In the genomic region with DNA sequence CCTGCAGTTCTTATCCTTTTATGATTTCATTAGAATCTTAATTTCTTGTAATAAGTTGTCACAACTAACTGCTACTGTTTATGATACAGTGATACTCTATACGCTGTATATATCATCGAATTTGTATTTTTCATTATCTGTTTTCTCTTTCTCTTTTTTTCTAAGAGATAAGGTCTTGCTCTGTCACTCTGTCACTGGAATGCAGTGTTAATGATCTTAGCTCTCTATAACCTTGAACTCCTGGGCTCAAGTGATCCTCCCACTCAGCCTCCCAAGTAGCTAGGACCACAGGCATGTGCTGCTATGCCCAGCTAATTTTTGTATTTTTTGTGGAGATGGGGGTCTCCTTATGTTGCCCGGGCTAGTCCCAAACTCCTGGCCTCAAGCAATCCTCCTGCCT, we compare ENCODE assay signal across 1 cellular context.
TF ChIP-seq lines count a peak whose summit lies in the region.

No MANE protein-coding gene starts in this region.

TF ChIP-seq in K562, 482 proteins besides CTCF, POLR2A, EP300 and RAD21 (continues in another document):
- TF ChIP-seq BRF1 (IDR thresholded peaks at IDR 0.05; ENCODE audit: borderline replicate concordance, extremely low read depth, insufficient read length) (no peak), ATF7 (IDR thresholded peaks at IDR 0.05) (no peak), TEAD4 (IDR thresholded peaks at IDR 0.05; ENCODE audit: low read length) (peak; percentile 35; the same call in 1 of the 2 replicates), TEAD4 (CRISPR knock-in tag; IDR thresholded peaks at IDR 0.05; ENCODE audit: borderline replicate concordance) (no peak), ZNF384 (IDR thresholded peaks at IDR 0.05; ENCODE audit: low read depth, low read length) (peak; percentile 63), SMARCA5 (IDR thresholded peaks at IDR 0.05) (no peak; the same call in 1 of the 2 replicates), CBX8 (IDR thresholded peaks at IDR 0.05; ENCODE audit: borderline replicate concordance, extremely low read depth, low read depth, low read length, poor library complexity, severe bottlenecking) (no peak), SRSF1 (IDR thresholded peaks at IDR 0.05; ENCODE audit: low read depth, low read length) (no peak), HNRNPK (IDR thresholded peaks at IDR 0.05; ENCODE audit: low read depth, low read length, poor library complexity, severe bottlenecking) (no peak), FOXK1 (CRISPR knock-in tag; IDR thresholded peaks at IDR 0.05; ENCODE audit: borderline replicate concordance) (no peak), HDAC3 (IDR thresholded peaks at IDR 0.05; ENCODE audit: borderline replicate concordance, partially characterized antibody) (no peak), SREBF2 (CRISPR knock-in tag; IDR thresholded peaks at IDR 0.05) (no peak), GTF2F1 (IDR thresholded peaks at IDR 0.05; ENCODE audit: low read depth, low read length) (no peak), ADNP (tag; IDR thresholded peaks at IDR 0.05) (peak; percentile 41; the same call in 1 of the 2 replicates), HDAC8 (tag; IDR thresholded peaks at IDR 0.05) (no peak), DIDO1 (tag; IDR thresholded peaks at IDR 0.05; ENCODE audit: low read depth) (no peak), ZFX (CRISPR knock-in tag; IDR thresholded peaks at IDR 0.05) (no peak), MAZ (CRISPR knock-in tag; conservative IDR thresholded peaks at IDR 0.05 in 1 of 2, IDR thresholded peaks at IDR 0.05 in 1 of 2) (no peak), NFE2 (IDR thresholded peaks at IDR 0.05; ENCODE audit: low read depth) (peak; percentile 51), ZSCAN32 (CRISPR knock-in tag; IDR thresholded peaks at IDR 0.05) (no peak), L3MBTL2 (IDR thresholded peaks at IDR 0.05) (peak; percentile 31; the same call in 1 of the 2 replicates), JUND (IDR thresholded peaks at IDR 0.05; ENCODE audit: borderline replicate concordance, low read depth, low read length) (no peak), JUND (tag; IDR thresholded peaks at IDR 0.05; ENCODE audit: borderline replicate concordance, low read depth, low read length) (no peak), ZC3H8 (IDR thresholded peaks at IDR 0.05) (no peak), ZNF24 (IDR thresholded peaks at IDR 0.05) (no peak), TEAD1 (CRISPR knock-in tag; IDR thresholded peaks at IDR 0.05) (peak in 1 of 2 experiments; percentile 74; a peak in 2 of 4 replicates), RFX5 (IDR thresholded peaks at IDR 0.05; ENCODE audit: low read depth, low read length) (no peak)
- TF ChIP-seq, protein P1, sequence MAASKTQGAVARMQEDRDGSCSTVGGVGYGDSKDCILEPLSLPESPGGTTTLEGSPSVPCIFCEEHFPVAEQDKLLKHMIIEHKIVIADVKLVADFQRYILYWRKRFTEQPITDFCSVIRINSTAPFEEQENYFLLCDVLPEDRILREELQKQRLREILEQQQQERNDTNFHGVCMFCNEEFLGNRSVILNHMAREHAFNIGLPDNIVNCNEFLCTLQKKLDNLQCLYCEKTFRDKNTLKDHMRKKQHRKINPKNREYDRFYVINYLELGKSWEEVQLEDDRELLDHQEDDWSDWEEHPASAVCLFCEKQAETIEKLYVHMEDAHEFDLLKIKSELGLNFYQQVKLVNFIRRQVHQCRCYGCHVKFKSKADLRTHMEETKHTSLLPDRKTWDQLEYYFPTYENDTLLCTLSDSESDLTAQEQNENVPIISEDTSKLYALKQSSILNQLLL (CRISPR knock-in tag; IDR thresholded peaks at IDR 0.05; ENCODE audit: borderline replicate concordance), result no peak
- TF ChIP-seq, protein P2, sequence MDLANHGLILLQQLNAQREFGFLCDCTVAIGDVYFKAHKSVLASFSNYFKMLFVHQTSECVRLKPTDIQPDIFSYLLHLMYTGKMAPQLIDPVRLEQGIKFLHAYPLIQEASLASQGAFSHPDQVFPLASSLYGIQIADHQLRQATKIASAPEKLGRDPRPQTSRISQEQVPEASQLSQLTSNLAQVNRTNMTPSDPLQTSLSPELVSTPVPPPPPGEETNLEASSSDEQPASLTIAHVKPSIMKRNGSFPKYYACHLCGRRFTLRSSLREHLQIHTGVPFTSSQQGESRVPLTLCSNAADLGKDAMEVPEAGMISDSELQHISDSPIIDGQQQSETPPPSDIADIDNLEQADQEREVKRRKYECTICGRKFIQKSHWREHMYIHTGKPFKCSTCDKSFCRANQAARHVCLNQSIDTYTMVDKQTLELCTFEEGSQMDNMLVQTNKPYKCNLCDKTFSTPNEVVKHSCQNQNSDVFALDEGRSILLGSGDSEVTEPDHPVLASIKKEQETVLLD (IDR thresholded peaks at IDR 0.05), result no peak
- TF ChIP-seq, protein P3, sequence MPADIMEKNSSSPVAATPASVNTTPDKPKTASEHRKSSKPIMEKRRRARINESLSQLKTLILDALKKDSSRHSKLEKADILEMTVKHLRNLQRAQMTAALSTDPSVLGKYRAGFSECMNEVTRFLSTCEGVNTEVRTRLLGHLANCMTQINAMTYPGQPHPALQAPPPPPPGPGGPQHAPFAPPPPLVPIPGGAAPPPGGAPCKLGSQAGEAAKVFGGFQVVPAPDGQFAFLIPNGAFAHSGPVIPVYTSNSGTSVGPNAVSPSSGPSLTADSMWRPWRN (IDR thresholded peaks at IDR 0.05; ENCODE audit: low read depth), result no peak
- TF ChIP-seq, protein P4, sequence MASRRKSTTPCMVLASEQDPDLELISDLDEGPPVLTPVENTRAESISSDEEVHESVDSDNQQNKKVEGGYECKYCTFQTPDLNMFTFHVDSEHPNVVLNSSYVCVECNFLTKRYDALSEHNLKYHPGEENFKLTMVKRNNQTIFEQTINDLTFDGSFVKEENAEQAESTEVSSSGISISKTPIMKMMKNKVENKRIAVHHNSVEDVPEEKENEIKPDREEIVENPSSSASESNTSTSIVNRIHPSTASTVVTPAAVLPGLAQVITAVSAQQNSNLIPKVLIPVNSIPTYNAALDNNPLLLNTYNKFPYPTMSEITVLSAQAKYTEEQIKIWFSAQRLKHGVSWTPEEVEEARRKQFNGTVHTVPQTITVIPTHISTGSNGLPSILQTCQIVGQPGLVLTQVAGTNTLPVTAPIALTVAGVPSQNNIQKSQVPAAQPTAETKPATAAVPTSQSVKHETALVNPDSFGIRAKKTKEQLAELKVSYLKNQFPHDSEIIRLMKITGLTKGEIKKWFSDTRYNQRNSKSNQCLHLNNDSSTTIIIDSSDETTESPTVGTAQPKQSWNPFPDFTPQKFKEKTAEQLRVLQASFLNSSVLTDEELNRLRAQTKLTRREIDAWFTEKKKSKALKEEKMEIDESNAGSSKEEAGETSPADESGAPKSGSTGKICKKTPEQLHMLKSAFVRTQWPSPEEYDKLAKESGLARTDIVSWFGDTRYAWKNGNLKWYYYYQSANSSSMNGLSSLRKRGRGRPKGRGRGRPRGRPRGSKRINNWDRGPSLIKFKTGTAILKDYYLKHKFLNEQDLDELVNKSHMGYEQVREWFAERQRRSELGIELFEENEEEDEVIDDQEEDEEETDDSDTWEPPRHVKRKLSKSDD (conservative IDR thresholded peaks at IDR 0.05; ENCODE audit: low read length), result no peak
- TF ChIP-seq, protein P5, sequence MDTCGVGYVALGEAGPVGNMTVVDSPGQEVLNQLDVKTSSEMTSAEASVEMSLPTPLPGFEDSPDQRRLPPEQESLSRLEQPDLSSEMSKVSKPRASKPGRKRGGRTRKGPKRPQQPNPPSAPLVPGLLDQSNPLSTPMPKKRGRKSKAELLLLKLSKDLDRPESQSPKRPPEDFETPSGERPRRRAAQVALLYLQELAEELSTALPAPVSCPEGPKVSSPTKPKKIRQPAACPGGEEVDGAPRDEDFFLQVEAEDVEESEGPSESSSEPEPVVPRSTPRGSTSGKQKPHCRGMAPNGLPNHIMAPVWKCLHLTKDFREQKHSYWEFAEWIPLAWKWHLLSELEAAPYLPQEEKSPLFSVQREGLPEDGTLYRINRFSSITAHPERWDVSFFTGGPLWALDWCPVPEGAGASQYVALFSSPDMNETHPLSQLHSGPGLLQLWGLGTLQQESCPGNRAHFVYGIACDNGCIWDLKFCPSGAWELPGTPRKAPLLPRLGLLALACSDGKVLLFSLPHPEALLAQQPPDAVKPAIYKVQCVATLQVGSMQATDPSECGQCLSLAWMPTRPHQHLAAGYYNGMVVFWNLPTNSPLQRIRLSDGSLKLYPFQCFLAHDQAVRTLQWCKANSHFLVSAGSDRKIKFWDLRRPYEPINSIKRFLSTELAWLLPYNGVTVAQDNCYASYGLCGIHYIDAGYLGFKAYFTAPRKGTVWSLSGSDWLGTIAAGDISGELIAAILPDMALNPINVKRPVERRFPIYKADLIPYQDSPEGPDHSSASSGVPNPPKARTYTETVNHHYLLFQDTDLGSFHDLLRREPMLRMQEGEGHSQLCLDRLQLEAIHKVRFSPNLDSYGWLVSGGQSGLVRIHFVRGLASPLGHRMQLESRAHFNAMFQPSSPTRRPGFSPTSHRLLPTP (IDR thresholded peaks at IDR 0.05; ENCODE audit: borderline replicate concordance, extremely low read depth, insufficient read length), result no peak
- TF ChIP-seq, protein P6, sequence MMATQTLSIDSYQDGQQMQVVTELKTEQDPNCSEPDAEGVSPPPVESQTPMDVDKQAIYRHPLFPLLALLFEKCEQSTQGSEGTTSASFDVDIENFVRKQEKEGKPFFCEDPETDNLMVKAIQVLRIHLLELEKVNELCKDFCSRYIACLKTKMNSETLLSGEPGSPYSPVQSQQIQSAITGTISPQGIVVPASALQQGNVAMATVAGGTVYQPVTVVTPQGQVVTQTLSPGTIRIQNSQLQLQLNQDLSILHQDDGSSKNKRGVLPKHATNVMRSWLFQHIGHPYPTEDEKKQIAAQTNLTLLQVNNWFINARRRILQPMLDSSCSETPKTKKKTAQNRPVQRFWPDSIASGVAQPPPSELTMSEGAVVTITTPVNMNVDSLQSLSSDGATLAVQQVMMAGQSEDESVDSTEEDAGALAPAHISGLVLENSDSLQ (IDR thresholded peaks at IDR 0.05), result peak; percentile 75
- TF ChIP-seq, protein P7, sequence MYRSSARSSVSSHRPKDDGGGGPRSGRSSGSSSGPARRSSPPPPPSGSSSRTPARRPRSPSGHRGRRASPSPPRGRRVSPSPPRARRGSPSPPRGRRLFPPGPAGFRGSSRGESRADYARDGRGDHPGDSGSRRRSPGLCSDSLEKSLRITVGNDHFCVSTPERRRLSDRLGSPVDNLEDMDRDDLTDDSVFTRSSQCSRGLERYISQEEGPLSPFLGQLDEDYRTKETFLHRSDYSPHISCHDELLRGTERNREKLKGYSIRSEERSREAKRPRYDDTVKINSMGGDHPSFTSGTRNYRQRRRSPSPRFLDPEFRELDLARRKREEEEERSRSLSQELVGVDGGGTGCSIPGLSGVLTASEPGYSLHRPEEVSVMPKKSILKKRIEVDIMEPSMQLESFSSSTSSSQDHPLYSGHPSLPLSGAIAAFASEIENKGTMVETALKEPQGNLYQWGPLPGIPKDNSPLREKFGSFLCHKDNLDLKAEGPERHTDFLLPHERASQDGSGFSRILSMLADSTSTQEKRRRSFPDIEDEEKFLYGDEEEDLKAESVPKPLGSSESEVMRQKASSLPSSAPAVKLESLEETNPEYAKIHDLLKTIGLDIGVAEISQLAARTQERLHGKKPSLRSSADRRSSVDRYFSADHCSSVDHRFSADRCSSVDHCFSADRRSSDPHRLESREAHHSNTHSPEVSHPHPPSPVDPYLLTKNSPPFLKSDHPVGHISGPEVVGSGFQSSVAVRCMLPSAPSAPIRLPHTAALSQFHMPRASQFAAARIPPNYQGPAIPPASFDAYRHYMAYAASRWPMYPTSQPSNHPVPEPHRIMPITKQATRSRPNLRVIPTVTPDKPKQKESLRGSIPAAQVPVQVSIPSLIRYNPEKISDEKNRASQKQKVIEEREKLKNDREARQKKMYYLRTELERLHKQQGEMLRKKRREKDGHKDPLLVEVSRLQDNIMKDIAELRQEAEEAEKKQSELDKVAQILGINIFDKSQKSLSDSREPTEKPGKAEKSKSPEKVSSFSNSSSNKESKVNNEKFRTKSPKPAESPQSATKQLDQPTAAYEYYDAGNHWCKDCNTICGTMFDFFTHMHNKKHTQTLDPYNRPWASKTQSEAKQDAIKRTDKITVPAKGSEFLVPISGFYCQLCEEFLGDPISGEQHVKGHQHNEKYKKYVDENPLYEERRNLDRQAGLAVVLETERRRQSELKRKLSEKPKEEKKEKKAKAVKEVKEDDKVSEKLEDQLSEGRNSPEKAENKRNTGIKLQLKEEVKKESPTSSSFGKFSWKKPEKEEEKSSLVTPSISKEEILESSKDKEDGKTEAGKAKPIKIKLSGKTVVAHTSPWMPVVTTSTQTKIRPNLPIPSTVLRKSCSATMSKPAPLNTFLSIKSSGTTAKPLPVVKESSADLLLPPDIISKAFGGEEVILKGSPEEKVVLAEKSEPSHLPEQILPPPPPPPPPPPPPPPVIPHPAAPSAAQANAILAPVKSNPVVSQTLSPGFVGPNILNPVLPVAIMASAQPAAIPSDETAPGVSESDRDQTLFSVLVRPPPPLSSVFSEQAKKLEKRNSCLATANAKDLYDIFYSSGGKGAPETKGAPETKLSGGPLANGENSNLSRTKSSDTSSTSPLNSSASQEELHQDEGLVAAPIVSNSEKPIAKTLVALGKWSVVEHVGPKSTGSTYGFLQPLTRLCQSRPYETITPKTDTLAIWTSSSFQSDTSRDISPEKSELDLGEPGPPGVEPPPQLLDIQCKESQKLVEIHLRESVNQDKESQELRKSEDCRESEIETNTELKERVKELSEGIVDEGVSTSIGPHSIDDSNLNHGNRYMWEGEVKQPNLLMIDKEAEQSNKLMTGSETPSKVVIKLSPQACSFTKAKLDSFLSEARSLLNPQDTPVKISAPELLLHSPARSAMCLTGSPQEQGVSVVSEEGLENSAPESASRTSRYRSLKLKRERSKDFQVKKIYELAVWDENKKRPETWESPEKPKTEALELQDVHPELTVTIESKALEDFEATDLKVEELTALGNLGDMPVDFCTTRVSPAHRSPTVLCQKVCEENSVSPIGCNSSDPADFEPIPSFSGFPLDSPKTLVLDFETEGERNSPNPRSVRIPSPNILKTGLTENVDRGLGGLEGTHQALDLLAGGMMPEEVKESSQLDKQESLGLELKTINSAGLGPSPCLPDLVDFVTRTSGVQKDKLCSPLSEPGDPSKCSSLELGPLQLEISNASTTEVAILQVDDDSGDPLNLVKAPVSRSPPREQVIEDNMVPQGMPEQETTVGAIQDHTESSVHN (IDR thresholded peaks at IDR 0.05; ENCODE audit: borderline replicate concordance in 1 of 2, low read depth in 1 of 2), result peak in 1 of 2 experiments; percentile 36; a peak in 1 of 4 replicates
- TF ChIP-seq, protein P8, sequence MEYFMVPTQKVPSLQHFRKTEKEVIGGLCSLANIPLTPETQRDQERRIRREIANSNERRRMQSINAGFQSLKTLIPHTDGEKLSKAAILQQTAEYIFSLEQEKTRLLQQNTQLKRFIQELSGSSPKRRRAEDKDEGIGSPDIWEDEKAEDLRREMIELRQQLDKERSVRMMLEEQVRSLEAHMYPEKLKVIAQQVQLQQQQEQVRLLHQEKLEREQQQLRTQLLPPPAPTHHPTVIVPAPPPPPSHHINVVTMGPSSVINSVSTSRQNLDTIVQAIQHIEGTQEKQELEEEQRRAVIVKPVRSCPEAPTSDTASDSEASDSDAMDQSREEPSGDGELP (CRISPR knock-in tag; IDR thresholded peaks at IDR 0.05; ENCODE audit: borderline replicate concordance), result no peak
